ENCODE assay signal across 33 cellular contexts in genomic region chr7:135232087-135232486, GRCh38. TPM values are rescaled to one million over a fixed set of nuclear protein-coding genes. Genes with fewer than 3 reads are reported as not detected.
"Had no signal": no experiment of that assay in that cellular context is flagged by ENCODE, and none has a peak within 500 bp of the region (broad histone marks: within the 10 kb centered on the region; RNA-seq: fewer than 3 reads in every experiment).

No MANE protein-coding gene starts in this region.

- H3K36me3 Mint-ChIP-seq: activated naive CD4-positive, alpha-beta T cell treated with anti-CD3 and anti-CD28 coated beads, Interleukin-2, amount 10 ng/mL, durations not matched to agents 7 days and 5 days; activated naive CD8-positive, alpha-beta T cell; brain had no signal

- H3K4me1 Mint-ChIP-seq: brain had no signal

- H3K4me1 ChIP-seq: Peyer's patch, SJSA1 had no signal

- H3K9ac ChIP-seq: KMS-11, SK-N-SH had no signal

- H3K27me3 ChIP-seq: Peyer's patch, SJSA1 had no signal

- H3K36me3 ChIP-seq: Peyer's patch, SJSA1 had no signal

- DNase-seq: activated CD4-positive, alpha-beta T cell treated with anti-CD3 and anti-CD28 coated beads, Interleukin-2, amount 10 ng/mL, durations not matched to agents 7 days and 5 days; activated CD4-positive, alpha-beta T cell treated with anti-CD3 and anti-CD28 coated beads, Interleukin-2, amount 50 U/mL, for 48 hours; activated effector memory CD4-positive, alpha-beta T cell treated with Interleukin-2 at 50 U/mL for 16 hours; activated naive CD4-positive, alpha-beta T cell treated with anti-CD3 and anti-CD28 coated beads, Interleukin-2, amount 10 ng/mL, durations not matched to agents 7 days and 5 days; activated T-cell treated with anti-CD3 and anti-CD28 coated beads, Interleukin-2, amount 50 U/mL, for 4 hours; anterior cingulate cortex; central memory CD4-positive, alpha-beta T cell; MM.1S; MV-4-11; NCI-H1092; NCI-H1436 treated with DMSO at 0.1 percent for 48 hours; NCI-H1694 treated with DMSO at 0.1 percent for 48 hours; NCI-H2029; NCI-H2107; NCI-H2171; NCI-H510A; NCI-H748 treated with DMSO at 0.1 percent for 48 hours; NK-92 treated with Interleukin-12 subunit alpha and Interleukin-12 subunit beta, amount 100 ng/mL, for 24 hours; PC-3; Peyer's patch; SHP77 treated with DMSO at 0.1 percent for 48 hours had no signal

- H3K27ac Mint-ChIP-seq: activated CD4-positive, alpha-beta T cell treated with anti-CD3 and anti-CD28 coated beads, Interleukin-2, amount 10 ng/mL, durations not matched to agents 7 days and 5 days; activated naive CD4-positive, alpha-beta T cell treated with anti-CD3 and anti-CD28 coated beads, Interleukin-2, amount 10 ng/mL, durations not matched to agents 7 days and 5 days; activated naive CD8-positive, alpha-beta T cell; activated naive CD8-positive, alpha-beta T cell treated with anti-CD3 and anti-CD28 coated beads, Interleukin-2, amount 50 U/mL, for 24 hours; brain; T-helper 1 cell treated with Interleukin-12 subunit alpha and Interleukin-12 subunit beta and Interleukin-4 antibody, amounts not matched to agents 30 μg/mL and 1 μg/mL, for 36 hours; T-helper 2 cell treated with Interferon-gamma antibody and Interleukin-4, amounts not matched to agents 5 μg/mL and 100 μg/mL, for 36 hours had no signal

- ATAC-seq: activated naive CD8-positive, alpha-beta T cell treated with anti-CD3 and anti-CD28 coated beads, Interleukin-2, amount 50 U/mL, for 24 hours; PC-3 had no signal

- H3K4me3 ChIP-seq: Peyer's patch, SJSA1 had no signal

- H3K27ac ChIP-seq: KMS-11, Peyer's patch, SJSA1 had no signal

- H3K9me3 Mint-ChIP-seq: activated naive CD4-positive, alpha-beta T cell treated with anti-CD3 and anti-CD28 coated beads, Interleukin-2, amount 10 ng/mL, durations not matched to agents 7 days and 5 days; activated naive CD8-positive, alpha-beta T cell treated with anti-CD3 and anti-CD28 coated beads, Interleukin-2, amount 50 U/mL, for 24 hours; activated T-cell treated with anti-CD3 and anti-CD28 coated beads, Interleukin-2, amount 50 U/mL, for 4 hours; brain; T-helper 1 cell treated with Interleukin-12 subunit alpha and Interleukin-12 subunit beta and Interleukin-4 antibody, amounts not matched to agents 30 μg/mL and 1 μg/mL, for 36 hours had no signal

- H3K4me3 Mint-ChIP-seq: activated CD4-positive, alpha-beta T cell treated with anti-CD3 and anti-CD28 coated beads, Interleukin-2, amount 10 ng/mL, durations not matched to agents 7 days and 5 days; activated naive CD4-positive, alpha-beta T cell treated with anti-CD3 and anti-CD28 coated beads, Interleukin-2, amount 10 ng/mL, durations not matched to agents 7 days and 5 days; activated naive CD8-positive, alpha-beta T cell; activated naive CD8-positive, alpha-beta T cell treated with anti-CD3 and anti-CD28 coated beads, Interleukin-2, amount 50 U/mL, for 24 hours; activated T-cell treated with anti-CD3 and anti-CD28 coated beads, Interleukin-2, amount 50 U/mL, for 4 hours; brain; T-helper 1 cell treated with Interleukin-12 subunit alpha and Interleukin-12 subunit beta and Interleukin-4 antibody, amounts not matched to agents 30 μg/mL and 1 μg/mL, for 36 hours; T-helper 2 cell treated with Interferon-gamma antibody and Interleukin-4, amounts not matched to agents 5 μg/mL and 100 μg/mL, for 36 hours had no signal

- H3K4me2 ChIP-seq: KMS-11, SK-N-SH had no signal

- FAIRE-seq: TTC549 had no signal

- H3K27me3 Mint-ChIP-seq: activated CD4-positive, alpha-beta T cell treated with anti-CD3 and anti-CD28 coated beads, Interleukin-2, amount 10 ng/mL, durations not matched to agents 7 days and 5 days; activated naive CD8-positive, alpha-beta T cell; brain had no signal

- H3K9me3 ChIP-seq: Peyer's patch, SJSA1, SK-N-SH had no signal

RNA-seq across cellular contexts. Expression of gene STRA8, which starts 1.6 kb away (rescaled TPM):
- total RNA-seq: activated CD4-positive, alpha-beta T cell treated with anti-CD3 and anti-CD28 coated beads, Interleukin-2, amount 10 ng/mL, durations not matched to agents 7 days and 5 days; activated CD8-positive, alpha-beta memory T cell treated with anti-CD3 and anti-CD28 coated beads for 36 hours; activated T-cell treated with anti-CD3 and anti-CD28 coated beads, Interleukin-2, amount 50 U/mL, for 4 hours; cerebellum; LHCN-M2; PC-3; Peyer's patch; SJSA1 had no signal
- polyA plus RNA-seq: SK-N-SH had no signal
